8 cellular contexts compared by ENCODE assay signal in genomic region chr1:182069028-182069466, GRCh38. TPM values are rescaled to one million over a fixed set of nuclear protein-coding genes. Genes with fewer than 3 reads are reported as not detected.
DNase-seq lines count a peak whose midpoint lies in the region; ATAC-seq and TF ChIP-seq lines count a peak whose summit lies in the region.

No MANE protein-coding gene starts in this region.

- no peaks in the 10 kb centered on the region for H3K36me3 Mint-ChIP-seq in endodermal cell (ENCODE audit: low read depth)

- H3K4me3 Mint-ChIP-seq in endodermal cell, result no peak overlapping the region

- H3K4me1 ChIP-seq in endodermal cell (ENCODE audit: control insufficient read depth, insufficient read depth, low read length), result no peaks in the 10 kb centered on the region

- H3K9me3 ChIP-seq in endodermal cell (ENCODE audit: control insufficient read depth, low read length), result no peaks in the 10 kb centered on the region

- ATAC-seq in GM19043 (IDR thresholded peaks at IDR 0.05; ENCODE audit: low read depth, unreplicated experiment) (peak; percentile 84), GM18858 (IDR thresholded peaks at IDR 0.05; ENCODE audit: unreplicated experiment) (no peak)

- H3K4me3 ChIP-seq in endodermal cell (ENCODE audit: low read length), result no peak overlapping the region

- H3K27me3 ChIP-seq in endodermal cell (ENCODE audit: control insufficient read depth, insufficient read depth, low read length, poor library complexity, severe bottlenecking), result peaks cover 40% of the 10 kb centered on the region

- no peak overlapping the region for H3K27ac ChIP-seq in endodermal cell (ENCODE audit: low read depth, low read length)

- no peaks in the 10 kb centered on the region for H3K4me1 Mint-ChIP-seq in endodermal cell

- 5 to 18% methylated on average over 4 to 12 of the region's 12 CpGs for WGBS in endodermal cell (ENCODE audit: insufficient coverage in 1 of 2, insufficient read length in 1 of 2), 2 experiments

- H3K36me3 ChIP-seq in endodermal cell (ENCODE audit: control insufficient read depth, insufficient read depth, low read length), result no peaks in the 10 kb centered on the region

- DNase-seq in AG20443 (ENCODE audit: low spot score) (peak; percentile 84), NCI-H1092 treated with DMSO at 0.1 percent for 48 hours (lab: John Stamatoyannopoulos, UW) (peak; percentile 84), SKM-1 treated with dmso at 0.1 percent for 144 hours (lab: John Stamatoyannopoulos, UW; ENCODE audit: unreplicated experiment) (peak; percentile 74), endodermal cell (peak; percentile 96), middle frontal gyrus (ENCODE audit: extremely low spot score, low spot score) (peak; percentile 20), inferior parietal cortex (ENCODE audit: extremely low spot score) (no peak)

- peaks cover 22% of the 10 kb centered on the region for H3K27me3 Mint-ChIP-seq in endodermal cell (ENCODE audit: insufficient read depth)

- peak; percentile 86 for TF ChIP-seq CTCF in endodermal cell (conservative IDR thresholded peaks at IDR 0.05)

- no peak overlapping the region for H3K9ac ChIP-seq in endodermal cell (ENCODE audit: extremely low read depth, low read length, poor library complexity, severe bottlenecking)

- H3K27ac Mint-ChIP-seq in endodermal cell, result no peak overlapping the region

- no peaks in the 10 kb centered on the region for H3K9me3 Mint-ChIP-seq in endodermal cell

RNA-seq across cellular contexts. Expression of gene ZNF648, which starts 7.5 kb away (rescaled TPM):
- under 1 TPM in 1 of 2 donors, not detected in 1; 0.29 TPM for total RNA-seq in endodermal cell
- polyA plus RNA-seq in endodermal cell (2013, experiment 1 of 2), result 0.11 TPM
- 0.25 TPM for polyA plus RNA-seq in endodermal cell (2013, experiment 2 of 2)
